ENCODE assay signal across 9 cellular contexts in the genomic region with DNA sequence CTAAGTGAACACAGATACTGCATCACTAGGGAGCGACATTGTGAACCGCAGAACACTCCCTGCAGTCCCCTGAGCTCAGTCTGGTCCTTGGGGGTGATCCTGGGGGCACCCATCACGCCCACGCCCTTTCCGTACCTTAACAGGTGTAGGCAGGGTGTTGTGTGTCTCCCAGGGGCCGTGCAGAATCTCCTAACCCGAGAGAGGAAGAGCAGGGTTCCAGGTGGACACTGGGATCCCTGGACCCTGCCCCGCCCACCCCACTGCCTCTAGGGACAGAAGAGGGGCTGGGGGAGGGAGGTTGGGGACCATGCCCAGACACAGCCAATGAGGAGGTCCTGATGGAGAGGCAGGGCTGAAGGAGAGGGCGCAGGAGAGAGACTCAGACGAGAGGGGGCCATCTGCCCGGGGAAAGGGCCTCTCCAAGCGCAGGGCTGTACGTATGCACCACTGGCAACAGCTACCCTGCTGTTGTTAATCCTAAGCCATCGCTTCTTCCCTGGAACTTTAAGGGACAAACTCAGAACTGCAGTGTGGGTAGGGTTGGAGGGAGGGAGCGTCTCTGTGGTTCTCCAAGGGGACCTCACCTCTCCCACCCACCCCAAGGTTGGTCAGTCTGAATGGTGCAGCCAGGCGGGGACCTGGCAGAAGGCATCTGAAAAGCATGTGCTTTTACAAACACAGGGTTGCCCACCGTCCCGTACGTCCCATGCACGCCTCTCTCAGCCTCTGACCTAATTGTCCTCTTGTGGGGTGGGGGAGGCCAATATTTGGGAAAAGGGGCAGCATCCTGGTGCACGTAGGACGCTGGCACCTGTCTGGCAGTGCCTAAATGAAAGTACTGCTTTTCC. TPM values are rescaled to one million over a fixed set of nuclear protein-coding genes. Genes with fewer than 3 reads are reported as not detected.
DNase-seq lines count a peak whose midpoint lies in the region; ATAC-seq and TF ChIP-seq lines count a peak whose summit lies in the region.
"Had no signal": no experiment of that assay in that cellular context is flagged by ENCODE, and none has a peak within 500 bp of the region (broad histone marks: within the 10 kb centered on the region; RNA-seq: fewer than 3 reads in every experiment).

No MANE protein-coding gene starts in this region.

- H3K27me3 ChIP-seq in mesendoderm (ENCODE audit: insufficient read depth, low read length, poor library complexity) (no peaks in the 10 kb centered on the region), ovary (no peaks in the 10 kb centered on the region)

- no peak overlapping the region for H3K56ac ChIP-seq in mesendoderm (ENCODE audit: low read length)

- H3K27ac Mint-ChIP-seq in glutamatergic neuron (ENCODE audit: unreplicated experiment): no peak overlapping the region

- H3K27me3 Mint-ChIP-seq in glutamatergic neuron (ENCODE audit: unreplicated experiment): peaks cover 2% of the 10 kb centered on the region

- peak; percentile 19 to 23 for DNase-seq in activated CD4-positive, alpha-beta T cell treated with anti-CD3 and anti-CD28 coated beads, Interleukin-2, amount 50 U/mL, for 4 hours
- DNase-seq in mesendoderm: peak; percentile 16
- no peak for DNase-seq in glutamatergic neuron
- no peak for DNase-seq in NCI-H2029 (lab: John Stamatoyannopoulos, UW)
- DNase-seq in NCI-H2171 treated with DMSO at 0.1 percent for 48 hours (lab: John Stamatoyannopoulos, UW): no peak
- no peak for DNase-seq in ovary
- DNase-seq: IMR-90 had no signal

- H3K4me3 ChIP-seq in mesendoderm (ENCODE audit: low read length): no peak overlapping the region
- no peak overlapping the region for H3K4me3 ChIP-seq in ovary

- H3K79me2 ChIP-seq in mesendoderm (ENCODE audit: control insufficient read depth, insufficient read depth, low read length): no peaks in the 10 kb centered on the region

- H3K9me3 Mint-ChIP-seq in glutamatergic neuron (ENCODE audit: unreplicated experiment): peaks cover 1% of the 10 kb centered on the region

- peak; percentile 23 for ATAC-seq in HG03460 (IDR thresholded peaks at IDR 0.05; ENCODE audit: unreplicated experiment)

- no CpG with 5 or more reads among the region's 22 CpGs for WGBS in mesendoderm (ENCODE audit: extremely low coverage, insufficient coverage, low lambda C conversion rate)
- WGBS in ovary, 3 donors: 68 to 71% (median 69%) methylated on average over 22 of the region's 22 CpGs

- H3K4me1 ChIP-seq in mesendoderm (ENCODE audit: control insufficient read depth, low read depth, low read length) (no peaks in the 10 kb centered on the region), ovary (ENCODE audit: insufficient read depth) (peaks cover 9% of the 10 kb centered on the region)

- H3K79me1 ChIP-seq in mesendoderm (ENCODE audit: low read length): no peaks in the 10 kb centered on the region

- no peak overlapping the region for H3K4me2 ChIP-seq in mesendoderm (ENCODE audit: low read length)

- no peak overlapping the region for H3K18ac ChIP-seq in mesendoderm (ENCODE audit: low read length)

- no peaks in the 10 kb centered on the region for H3K36me3 Mint-ChIP-seq in glutamatergic neuron (ENCODE audit: unreplicated experiment)

- H3K9me3 ChIP-seq in ovary: no peaks in the 10 kb centered on the region

- no peak overlapping the region for H2BK15ac ChIP-seq in mesendoderm (replicated peaks; ENCODE audit: low read depth)

- H4K8ac ChIP-seq in mesendoderm (ENCODE audit: low read depth, low read length): no peak overlapping the region

- intact Hi-C loops in ovary (cut with DNase I): no loop called here

- no peaks in the 10 kb centered on the region for H3K4me1 Mint-ChIP-seq in glutamatergic neuron (ENCODE audit: low read depth, unreplicated experiment)

- H3K36me3 ChIP-seq in mesendoderm (ENCODE audit: control insufficient read depth, insufficient read depth, low read length) (no peaks in the 10 kb centered on the region), ovary (no peaks in the 10 kb centered on the region)

- no peak overlapping the region for H2AK5ac ChIP-seq in mesendoderm (ENCODE audit: low read length)

- no peak for TF ChIP-seq EP300 in ovary (IDR thresholded peaks at IDR 0.05)

- TF ChIP-seq CTCF in glutamatergic neuron (IDR thresholded peaks at IDR 0.05; ENCODE audit: partially characterized antibody, unreplicated experiment) (no peak), ovary (IDR thresholded peaks at IDR 0.05) (no peak)

- H2BK120ac ChIP-seq in mesendoderm (ENCODE audit: low read depth, low read length): no peak overlapping the region

- H3K23ac ChIP-seq in mesendoderm (ENCODE audit: low read length): no peak overlapping the region

- H4K5ac ChIP-seq in mesendoderm (ENCODE audit: low read length): no peak overlapping the region

- H3K9ac ChIP-seq in mesendoderm (ENCODE audit: low read length): no peak overlapping the region

- no peak overlapping the region for H3K4ac ChIP-seq in mesendoderm (ENCODE audit: low read depth, low read length)

- H2BK5ac ChIP-seq in mesendoderm (ENCODE audit: low read length): no peak overlapping the region

- TF ChIP-seq POLR2A in GM19193 (IDR thresholded peaks at IDR 0.05; ENCODE audit: extremely low read depth, insufficient read depth, insufficient read length) (peak; percentile 58), ovary (IDR thresholded peaks at IDR 0.05) (no peak)

- H3K27ac ChIP-seq in mesendoderm (ENCODE audit: low read depth, low read length) (no peak overlapping the region), ovary (no peak overlapping the region)

- no peak overlapping the region for H3K4me3 Mint-ChIP-seq in glutamatergic neuron (ENCODE audit: unreplicated experiment)

RNA-seq across cellular contexts. Expression of a gene that starts 2.4 kb away (rescaled TPM):
- polyA plus RNA-seq in mesendoderm (2013, experiment 1 of 2): not detected
- polyA plus RNA-seq in mesendoderm (2013, experiment 2 of 2): not detected
- 2.3 TPM for total RNA-seq in glutamatergic neuron (ENCODE audit: unreplicated experiment)
- total RNA-seq in ovary: 1 to 10 TPM in 3 of 7 donors, under 1 TPM in 4; 0.48 to 1.3 (median 0.99) TPM
- 1 to 10 TPM in 1 of 2 donors, under 1 TPM in 1; 0.54 to 1.4 TPM for polyA plus RNA-seq in ovary
- total RNA-seq: IMR-90 had no signal
- polyA plus RNA-seq: IMR-90 had no signal

RNA-seq across cellular contexts. Expression of a gene that starts 56.9 kb away (rescaled TPM):
- polyA plus RNA-seq in mesendoderm (2013, experiment 1 of 2): 23.8 TPM
- polyA plus RNA-seq in mesendoderm (2013, experiment 2 of 2): 23.8 TPM
- total RNA-seq in glutamatergic neuron (ENCODE audit: unreplicated experiment) (30.8 TPM), ovary (10 to 100 TPM; 51.7 to 76.7 (median 63.3) TPM)
- polyA plus RNA-seq in ovary: 10 to 100 TPM; 15.4 to 78.1 TPM

Comparison
In these comparisons a context has a peak if more than half of its experiments do, and no peak if none do; other contexts are left out.
1. DNase-seq: peak in activated CD4-positive, alpha-beta T cell treated with anti-CD3 and anti-CD28 coated beads, Interleukin-2, amount 50 U/mL, for 4 hours (2 of 2) and mesendoderm (single experiment); none in glutamatergic neuron (single experiment), NCI-H2029 (single experiment), NCI-H2171 treated with DMSO at 0.1 percent for 48 hours (single experiment) and ovary (0 of 5).